8 cellular contexts compared by ENCODE assay signal in the genomic region with DNA sequence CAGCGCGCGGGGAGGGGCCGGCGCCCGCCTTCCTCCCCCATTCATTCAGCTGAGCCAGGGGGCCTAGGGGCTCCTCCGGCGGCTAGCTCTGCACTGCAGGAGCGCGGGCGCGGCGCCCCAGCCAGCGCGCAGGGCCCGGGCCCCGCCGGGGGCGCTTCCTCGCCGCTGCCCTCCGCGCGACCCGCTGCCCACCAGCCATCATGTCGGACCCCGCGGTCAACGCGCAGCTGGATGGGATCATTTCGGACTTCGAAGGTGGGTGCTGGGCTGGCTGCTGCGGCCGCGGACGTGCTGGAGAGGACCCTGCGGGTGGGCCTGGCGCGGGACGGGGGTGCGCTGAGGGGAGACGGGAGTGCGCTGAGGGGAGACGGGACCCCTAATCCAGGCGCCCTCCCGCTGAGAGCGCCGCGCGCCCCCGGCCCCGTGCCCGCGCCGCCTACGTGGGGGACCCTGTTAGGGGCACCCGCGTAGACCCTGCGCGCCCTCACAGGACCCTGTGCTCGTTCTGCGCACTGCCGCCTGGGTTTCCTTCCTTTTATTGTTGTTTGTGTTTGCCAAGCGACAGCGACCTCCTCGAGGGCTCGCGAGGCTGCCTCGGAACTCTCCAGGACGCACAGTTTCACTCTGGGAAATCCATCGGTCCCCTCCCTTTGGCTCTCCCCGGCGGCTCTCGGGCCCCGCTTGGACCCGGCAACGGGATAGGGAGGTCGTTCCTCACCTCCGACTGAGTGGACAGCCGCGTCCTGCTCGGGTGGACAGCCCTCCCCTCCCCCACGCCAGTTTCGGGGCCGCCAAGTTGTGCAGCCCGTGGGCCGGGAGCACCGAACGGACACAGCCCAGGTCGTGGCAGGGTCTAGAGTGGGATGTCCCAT.
A peak's percentile ranks its signal among the peaks of the same experiment; 100 is the strongest.
DNase-seq lines count a peak whose midpoint lies in the region; ATAC-seq and TF ChIP-seq lines count a peak whose summit lies in the region.

No MANE protein-coding gene starts in this region.

- peaks cover 49 to 87% (median 63%) of the 10 kb centered on the region in 4 donors for H3K4me1 Mint-ChIP-seq in CD4-positive, alpha-beta memory T cell
- peaks cover 78% of the 10 kb centered on the region for H3K4me1 Mint-ChIP-seq in endothelial cell (ENCODE audit: unreplicated experiment)
- peaks cover 56 to 78% (median 70%) of the 10 kb centered on the region in 7 donors for H3K4me1 Mint-ChIP-seq in naive thymus-derived CD4-positive, alpha-beta T cell

- no peaks in the 10 kb centered on the region for H3K27me3 ChIP-seq in CD4-positive, alpha-beta memory T cell (ENCODE audit: insufficient read depth, low read length)
- H3K27me3 ChIP-seq in H7 (ENCODE audit: control insufficient read depth, insufficient read depth, low read length), result no peaks in the 10 kb centered on the region
- H3K27me3 ChIP-seq in naive thymus-derived CD4-positive, alpha-beta T cell (ENCODE audit: control insufficient read depth in 2 of 2, insufficient read depth in 2 of 2, low read length in 2 of 2), result no peaks in the 10 kb centered on the region

- intact Hi-C loops in CD4-positive, alpha-beta memory T cell (cut with micrococcal nuclease), result loop anchor here (1.0 to 5.0 kb wide), 5 partner anchors 19 to 69 kb away; no protein-coding TSS in a partner anchor
- intact Hi-C loops in naive thymus-derived CD4-positive, alpha-beta T cell (cut with micrococcal nuclease), result loop anchor here (1.0 to 10.0 kb wide), 10 partner anchors 9 to 751 kb away; a partner anchor contains a TSS

- peak overlapping the region; percentile 100 for H3K4me3 Mint-ChIP-seq in CD4-positive, alpha-beta memory T cell
- H3K4me3 Mint-ChIP-seq in endothelial cell (ENCODE audit: unreplicated experiment), result peak overlapping the region; percentile 99
- peak overlapping the region; percentile 95 to 100 (median 99) for H3K4me3 Mint-ChIP-seq in naive thymus-derived CD4-positive, alpha-beta T cell

- peak overlapping the region; percentile 68 for H3K27ac ChIP-seq in CD4-positive, alpha-beta memory T cell (ENCODE audit: low read depth, low read length)
- peak overlapping the region; percentile 80 for H3K27ac ChIP-seq in naive thymus-derived CD4-positive, alpha-beta T cell (ENCODE audit: low read depth, low read length)

- CTCF ChIA-PET in CD4-positive, alpha-beta memory T cell (lab: Charles Lee; ENCODE audit: partially characterized antibody), result interaction anchor here (0.9 to 4.6 kb wide), 10 partner anchors 17 to 67 kb away, joined by 3 to 63 read pairs (median 10); no protein-coding TSS in a partner anchor
- CTCF ChIA-PET in naive thymus-derived CD4-positive, alpha-beta T cell (lab: Charles Lee), result interaction anchor here (0.6 to 1.9 kb wide), 7 partner anchors 9 to 845 kb away, joined by 3 to 12 read pairs (median 4); no protein-coding TSS in a partner anchor

- H3K9me3 ChIP-seq in CD4-positive, alpha-beta memory T cell (ENCODE audit: control insufficient read depth in 1 of 2, low read length in 2 of 2), result no peaks in the 10 kb centered on the region
- no peaks in the 10 kb centered on the region for H3K9me3 ChIP-seq in naive thymus-derived CD4-positive, alpha-beta T cell (ENCODE audit: control insufficient read depth in 2 of 3, low read length in 3 of 3)

- no peaks in the 10 kb centered on the region for H3K27me3 Mint-ChIP-seq in CD4-positive, alpha-beta memory T cell
- H3K27me3 Mint-ChIP-seq in endothelial cell (ENCODE audit: unreplicated experiment), result peaks cover 29% of the 10 kb centered on the region
- H3K27me3 Mint-ChIP-seq in naive thymus-derived CD4-positive, alpha-beta T cell, result no peaks in the 10 kb centered on the region

- H3K36me3 Mint-ChIP-seq in CD4-positive, alpha-beta memory T cell, result peaks cover 3 to 30% of the 10 kb centered on the region in 2 donors
- H3K36me3 Mint-ChIP-seq in endothelial cell (ENCODE audit: low read depth, unreplicated experiment), result peaks cover 14% of the 10 kb centered on the region
- peaks cover 0 to 29% (median 3%) of the 10 kb centered on the region in 5 donors for H3K36me3 Mint-ChIP-seq in naive thymus-derived CD4-positive, alpha-beta T cell

- peak overlapping the region; percentile 86 to 95 for H3K4me3 ChIP-seq in CD4-positive, alpha-beta memory T cell (ENCODE audit: low read length in 2 of 2)
- H3K4me3 ChIP-seq in H7 (ENCODE audit: insufficient read depth, low read depth, low read length), result peak overlapping the region; percentile 84
- peak overlapping the region; percentile 98 for H3K4me3 ChIP-seq in naive thymus-derived CD4-positive, alpha-beta T cell (ENCODE audit: low read length)

- POLR2A ChIA-PET in CD4-positive, alpha-beta memory T cell (lab: Charles Lee; ENCODE audit: partially characterized antibody), result interaction anchor here (0.8 to 97.0 kb wide), 24 partner anchors 8 to 756 kb away, joined by 3 to 6031 read pairs (median 10); no protein-coding TSS in a partner anchor
- POLR2A ChIA-PET in naive thymus-derived CD4-positive, alpha-beta T cell (lab: Charles Lee), result interaction anchor here (0.8 to 6.8 kb wide), 19 partner anchors 9 to 80 kb away, joined by 3 to 112 read pairs (median 14); no protein-coding TSS in a partner anchor

- H3K4me1 ChIP-seq in CD4-positive, alpha-beta memory T cell (ENCODE audit: insufficient read depth, low read length), result peaks cover 75% of the 10 kb centered on the region
- H3K4me1 ChIP-seq in naive thymus-derived CD4-positive, alpha-beta T cell (ENCODE audit: control insufficient read depth in 2 of 2, insufficient read depth in 2 of 2, low read length in 2 of 2), result peaks cover 52 to 62% of the 10 kb centered on the region in 2 donors

- in situ Hi-C loops in KBM-7 (cut with MboI; ENCODE audit: low pct_unique_long_range_greater_than_20kb, low sequenced_read_pairs), result no loop called here

- no peaks in the 10 kb centered on the region for H3K36me3 ChIP-seq in CD4-positive, alpha-beta memory T cell (ENCODE audit: insufficient read depth, low read length)
- no peaks in the 10 kb centered on the region for H3K36me3 ChIP-seq in H7 (replicated peaks; ENCODE audit: control insufficient read depth, insufficient read depth, low read length)
- peaks cover 0 to 10% (median 0%) of the 10 kb centered on the region in 3 experiments for H3K36me3 ChIP-seq in naive thymus-derived CD4-positive, alpha-beta T cell (ENCODE audit: control insufficient read depth in 2 of 3, insufficient read depth in 3 of 3, low read length in 3 of 3)

- no peak for TF ChIP-seq CTCF in endothelial cell (IDR thresholded peaks at IDR 0.05; ENCODE audit: unreplicated experiment)

- ATAC-seq in naive thymus-derived CD4-positive, alpha-beta T cell, result peak; percentile 45
- ATAC-seq in GM19351 (IDR thresholded peaks at IDR 0.05; ENCODE audit: unreplicated experiment), result no peak

- peak overlapping the region; percentile 84 to 100 (median 95) for H3K27ac Mint-ChIP-seq in CD4-positive, alpha-beta memory T cell
- peak overlapping the region; percentile 99 for H3K27ac Mint-ChIP-seq in endothelial cell (ENCODE audit: unreplicated experiment)
- peak overlapping the region; percentile 85 to 99 (median 97) for H3K27ac Mint-ChIP-seq in naive thymus-derived CD4-positive, alpha-beta T cell

- DNase-seq in CD4-positive, alpha-beta memory T cell, result peak; percentile 54 to 65 (median 62)
- peak; percentile 83 for DNase-seq in H7
- DNase-seq in UCSD-AML1 (lab: John Stamatoyannopoulos, UW; ENCODE audit: unreplicated experiment), result peak; percentile 54
- peak; percentile 63 for DNase-seq in endothelial cell (ENCODE audit: low spot score)
- DNase-seq in naive thymus-derived CD4-positive, alpha-beta T cell, result peak in 7 of 9 donors; percentile 33 to 61 (median 51)
- DNase-seq in DMS153 treated with DMSO at 0.1 percent for 48 hours (lab: John Stamatoyannopoulos, UW; ENCODE audit: unreplicated experiment), result no peak
- DNase-seq in KBM-7, result no peak

- H3K9me3 Mint-ChIP-seq in CD4-positive, alpha-beta memory T cell, result no peaks in the 10 kb centered on the region
- peaks cover 4% of the 10 kb centered on the region for H3K9me3 Mint-ChIP-seq in endothelial cell (ENCODE audit: unreplicated experiment)
- peaks cover 0 to 2% (median 0%) of the 10 kb centered on the region in 11 donors for H3K9me3 Mint-ChIP-seq in naive thymus-derived CD4-positive, alpha-beta T cell

Comparison
In these comparisons a context has a peak if more than half of its experiments do, and no peak if none do; other contexts are left out.
1. DNase-seq: peak in CD4-positive, alpha-beta memory T cell (5 of 5), H7 (single experiment), UCSD-AML1 (single experiment), endothelial cell (single experiment) and naive thymus-derived CD4-positive, alpha-beta T cell (7 of 9); none in DMS153 treated with DMSO at 0.1 percent for 48 hours (single experiment) and KBM-7 (single experiment).
2. Peak in every context shown above with its lines, with median percentiles within 50 percentile points of each other: H3K4me3 ChIP-seq, H3K27ac Mint-ChIP-seq and H3K4me3 Mint-ChIP-seq.